In genomic region chr10:70221030-70221429, GRCh38 we compare ENCODE assay signal across 1 cellular context.
TF ChIP-seq lines count a peak whose summit lies in the region.

No MANE protein-coding gene starts in this region.

TF ChIP-seq in HepG2, 621 proteins besides CTCF, POLR2A, EP300 and RAD21:
- TF ChIP-seq ZNF292 (CRISPR knock-in tag; IDR thresholded peaks at IDR 0.05; ENCODE audit: borderline replicate concordance, low read depth) (no peak), ZNF773 (CRISPR knock-in tag; IDR thresholded peaks at IDR 0.05; ENCODE audit: borderline replicate concordance) (no peak), ZGPAT (CRISPR knock-in tag; IDR thresholded peaks at IDR 0.05) (no peak), HNF4A (CRISPR knock-in tag; IDR thresholded peaks at IDR 0.05) (no peak)
